In genomic region chr6:3119040-3119723, GRCh38 we compare ENCODE assay signal across 8 cellular contexts.
DNase-seq lines count a peak whose midpoint lies in the region; ATAC-seq and TF ChIP-seq lines count a peak whose summit lies in the region.

No MANE protein-coding gene starts in this region.

- no peak for TF ChIP-seq CTCF in astrocyte of the spinal cord (IDR thresholded peaks at IDR 0.05; ENCODE audit: low read depth, low read length)

- H3K4me1 Mint-ChIP-seq in stimulated activated effector memory CD8-positive, alpha-beta T cell treated with anti-CD3 and anti-CD28 coated beads, Interleukin-12 subunit alpha, Interleukin-12 subunit beta, amount 100 ng/mL, for 72 hours: peaks cover 15% of the 10 kb centered on the region

- peak overlapping the region; percentile 71 for H3K4me3 Mint-ChIP-seq in stimulated activated effector memory CD8-positive, alpha-beta T cell treated with anti-CD3 and anti-CD28 coated beads, Interleukin-12 subunit alpha, Interleukin-12 subunit beta, amount 100 ng/mL, for 72 hours

- ATAC-seq in GM21717 (IDR thresholded peaks at IDR 0.05; ENCODE audit: unreplicated experiment): peak; percentile 29
- ATAC-seq in stimulated activated effector memory CD8-positive, alpha-beta T cell treated with anti-CD3 and anti-CD28 coated beads, Interleukin-12 subunit alpha, Interleukin-12 subunit beta, amount 100 ng/mL, for 72 hours: peak; percentile 49

- H3K36me3 Mint-ChIP-seq in stimulated activated effector memory CD8-positive, alpha-beta T cell treated with anti-CD3 and anti-CD28 coated beads, Interleukin-12 subunit alpha, Interleukin-12 subunit beta, amount 100 ng/mL, for 72 hours: peaks cover 19% of the 10 kb centered on the region

- in situ Hi-C loops in astrocyte of the spinal cord (cut with HindIII; ENCODE audit: low sequenced_read_pairs): no loop called here

- H3K27ac Mint-ChIP-seq in stimulated activated effector memory CD8-positive, alpha-beta T cell treated with anti-CD3 and anti-CD28 coated beads, Interleukin-12 subunit alpha, Interleukin-12 subunit beta, amount 100 ng/mL, for 72 hours: peak overlapping the region; percentile 83

- H3K9me3 Mint-ChIP-seq in stimulated activated effector memory CD8-positive, alpha-beta T cell treated with anti-CD3 and anti-CD28 coated beads, Interleukin-12 subunit alpha, Interleukin-12 subunit beta, amount 100 ng/mL, for 72 hours: no peaks in the 10 kb centered on the region

- peak overlapping the region; percentile 75 for H3K4me3 ChIP-seq in astrocyte of the spinal cord (ENCODE audit: low read depth, low read length)

- DNase-seq in DMS 273 (lab: John Stamatoyannopoulos, UW; ENCODE audit: unreplicated experiment) (peak; percentile 38), DMS 273 treated with DMSO at 0.1 percent for 48 hours (lab: John Stamatoyannopoulos, UW) (no peak), KG1 (lab: John Stamatoyannopoulos, UW) (peak; percentile 76), astrocyte of the spinal cord (ENCODE audit: low read depth, low spot score) (peak; percentile 48), inferior parietal cortex (ENCODE audit: extremely low spot score) (peak; percentile 25), NCI-H1436 (lab: John Stamatoyannopoulos, UW) (no peak)
- no peak for DNase-seq in stimulated activated effector memory CD8-positive, alpha-beta T cell treated with anti-CD3 and anti-CD28 coated beads, Interleukin-12 subunit alpha, Interleukin-12 subunit beta, amount 100 ng/mL, for 72 hours (ENCODE audit: low spot score in 2 of 2)

Comparison
In these comparisons a context has a peak if more than half of its experiments do, and no peak if none do; other contexts are left out.
1. DNase-seq: peak in DMS 273 (single experiment), KG1 (single experiment), astrocyte of the spinal cord (single experiment) and inferior parietal cortex (single experiment); none in DMS 273 treated with DMSO at 0.1 percent for 48 hours (single experiment), stimulated activated effector memory CD8-positive, alpha-beta T cell treated with anti-CD3 and anti-CD28 coated beads, Interleukin-12 subunit alpha, Interleukin-12 subunit beta, amount 100 ng/mL, for 72 hours (0 of 2) and NCI-H1436 (single experiment).